Comparison of ENCODE assay signal across 38 cellular contexts in genomic region chr11:92611157-92611556, GRCh38.
"Had no signal": no experiment of that assay in that cellular context is flagged by ENCODE, and none has a peak within 500 bp of the region (broad histone marks: within the 10 kb centered on the region; RNA-seq: fewer than 3 reads in every experiment).

No MANE protein-coding gene starts in this region.

- ATAC-seq: activated naive CD4-positive, alpha-beta T cell treated with anti-CD3 and anti-CD28 coated beads, Interleukin-2, amount 50 U/mL, for 72 hours; activated naive CD8-positive, alpha-beta T cell treated with anti-CD3 and anti-CD28 coated beads, Interleukin-2, amount 50 U/mL, for 24 hours; activated T-cell treated with anti-CD3 and anti-CD28 coated beads, Interleukin-2, amount 50 U/mL, for 4 hours; activated T-cell treated with anti-CD3 and anti-CD28 coated beads, Interleukin-2, amount 50 U/mL, for 72 hours; activated T-helper 17 cell treated with anti-CD3 and anti-CD28 coated beads, Interleukin-2, amount 50 U/mL, for 72 hours; body of pancreas had no signal

- H3K36me3 Mint-ChIP-seq: activated naive CD4-positive, alpha-beta T cell treated with anti-CD3 and anti-CD28 coated beads, Interleukin-2, amount 10 ng/mL, durations not matched to agents 7 days and 5 days; activated naive CD4-positive, alpha-beta T cell treated with anti-CD3 and anti-CD28 coated beads, Interleukin-2, amount 50 U/mL, for 24 hours; activated naive CD4-positive, alpha-beta T cell treated with anti-CD3 and anti-CD28 coated beads, Interleukin-2, amount 50 U/mL, for 72 hours; activated naive CD8-positive, alpha-beta T cell; activated naive CD8-positive, alpha-beta T cell treated with anti-CD3 and anti-CD28 coated beads for 36 hours; activated naive CD8-positive, alpha-beta T cell treated with anti-CD3 and anti-CD28 coated beads, Interleukin-2, amount 10 ng/mL, durations not matched to agents 7 days and 5 days; brain had no signal

- H3K4me1 Mint-ChIP-seq: activated naive CD4-positive, alpha-beta T cell treated with anti-CD3 and anti-CD28 coated beads, Interleukin-2, amount 10 ng/mL, durations not matched to agents 7 days and 5 days; activated naive CD4-positive, alpha-beta T cell treated with anti-CD3 and anti-CD28 coated beads, Interleukin-2, amount 50 U/mL, for 24 hours; activated naive CD8-positive, alpha-beta T cell treated with anti-CD3 and anti-CD28 coated beads for 36 hours; activated naive CD8-positive, alpha-beta T cell treated with anti-CD3 and anti-CD28 coated beads, Interleukin-2, amount 10 ng/mL, durations not matched to agents 7 days and 5 days; activated naive CD8-positive, alpha-beta T cell treated with anti-CD3 and anti-CD28 coated beads, Interleukin-2, amount 50 U/mL, for 24 hours; activated T-helper 17 cell treated with anti-CD3 and anti-CD28 coated beads, Interleukin-2, amount 50 U/mL, for 72 hours; central memory CD8-positive, alpha-beta T cell had no signal

- H3K4me3 ChIP-seq: adrenal gland, ascending aorta, body of pancreas, breast epithelium, cardiac muscle cell had no signal

- H3K27ac ChIP-seq: adrenal gland, ascending aorta, body of pancreas, brain microvascular endothelial cell, breast epithelium, cardiac muscle cell had no signal

- H3K27me3 ChIP-seq: adrenal gland, ascending aorta, body of pancreas, brain microvascular endothelial cell, breast epithelium, cardiac muscle cell had no signal

- DNase-seq: activated effector memory CD4-positive, alpha-beta T cell treated with anti-CD3 and anti-CD28 coated beads, Interleukin-2, amount 50 U/mL, for 16 hours; activated effector memory CD4-positive, alpha-beta T cell treated with Interleukin-2 at 50 U/mL for 16 hours; activated gamma-delta T cell; activated gamma-delta T cell treated with Interleukin-2 at 50 U/mL for 16 hours; activated naive CD4-positive, alpha-beta T cell; activated naive CD4-positive, alpha-beta T cell treated with anti-CD3 and anti-CD28 coated beads for 36 hours; activated naive CD4-positive, alpha-beta T cell treated with anti-CD3 and anti-CD28 coated beads, Interleukin-2, amount 10 ng/mL, durations not matched to agents 7 days and 5 days; activated naive CD4-positive, alpha-beta T cell treated with anti-CD3 and anti-CD28 coated beads, Interleukin-2, amount 50 U/mL, for 16 hours; activated naive CD4-positive, alpha-beta T cell treated with Interleukin-2 at 50 U/mL for 16 hours; activated naive CD8-positive, alpha-beta T cell treated with anti-CD3 and anti-CD28 coated beads for 36 hours; activated naive CD8-positive, alpha-beta T cell treated with anti-CD3 and anti-CD28 coated beads, Interleukin-2, amount 10 ng/mL, durations not matched to agents 7 days and 5 days; activated naive CD8-positive, alpha-beta T cell treated with anti-CD3 and anti-CD28 coated beads, Interleukin-2, amount 50 U/mL, for 24 hours; activated T-cell treated with anti-CD3 and anti-CD28 coated beads, Interleukin-2, amount 50 U/mL, for 1 hour; activated T-cell treated with anti-CD3 and anti-CD28 coated beads, Interleukin-2, amount 50 U/mL, for 24 hours; activated T-cell treated with anti-CD3 and anti-CD28 coated beads, Interleukin-2, amount 50 U/mL, for 4 hours; activated T-cell treated with anti-CD3 and anti-CD28 coated beads, Interleukin-2, amount 50 U/mL, for 48 hours; activated T-cell treated with anti-CD3 and anti-CD28 coated beads, Interleukin-2, amount 50 U/mL, for 72 hours; adrenal gland; amniotic stem cell; amygdala; anterior cingulate cortex; aorta; body of pancreas; brain microvascular endothelial cell; caudate nucleus; central memory CD4-positive, alpha-beta T cell; cerebellar nuclear complex had no signal

- H3K27ac Mint-ChIP-seq: activated naive CD4-positive, alpha-beta T cell treated with anti-CD3 and anti-CD28 coated beads for 36 hours; activated naive CD4-positive, alpha-beta T cell treated with anti-CD3 and anti-CD28 coated beads, Interleukin-2, amount 10 ng/mL, durations not matched to agents 7 days and 5 days; activated naive CD4-positive, alpha-beta T cell treated with anti-CD3 and anti-CD28 coated beads, Interleukin-2, amount 50 U/mL, for 24 hours; activated naive CD4-positive, alpha-beta T cell treated with anti-CD3 and anti-CD28 coated beads, Interleukin-2, amount 50 U/mL, for 72 hours; activated naive CD8-positive, alpha-beta T cell; activated naive CD8-positive, alpha-beta T cell treated with anti-CD3 and anti-CD28 coated beads for 36 hours; activated naive CD8-positive, alpha-beta T cell treated with anti-CD3 and anti-CD28 coated beads, Interleukin-2, amount 10 ng/mL, durations not matched to agents 7 days and 5 days; activated naive CD8-positive, alpha-beta T cell treated with anti-CD3 and anti-CD28 coated beads, Interleukin-2, amount 50 U/mL, for 24 hours; activated T-cell treated with anti-CD3 and anti-CD28 coated beads, Interleukin-2, amount 50 U/mL, for 24 hours; activated T-cell treated with anti-CD3 and anti-CD28 coated beads, Interleukin-2, amount 50 U/mL, for 72 hours; activated T-helper 1 cell treated with anti-CD3 and anti-CD28 coated beads, Interleukin-12 subunit alpha, Interleukin-12 subunit beta, Interleukin-2, Interleukin-4 antibody, amounts not matched to agents 30 ng/mL and 10 ng/mL and 1 ng/mL, durations not matched to agents 14 hours and 24 hours and 36 hours; activated T-helper 17 cell treated with anti-CD3 and anti-CD28 coated beads, Interleukin-2, amount 50 U/mL, for 72 hours; activated T-helper 2 cell treated with anti-CD3 and anti-CD28 coated beads, Interferon-gamma antibody, Interleukin-2, Interleukin-4, amounts not matched to agents 10 μg/mL and 5 μg/mL and 100 μg/mL, durations not matched to agents 14 hours and 24 hours and 36 hours; brain had no signal

- H3K36me3 ChIP-seq: adrenal gland, ascending aorta, brain microvascular endothelial cell, breast epithelium, cardiac muscle cell had no signal

- H3K4me3 Mint-ChIP-seq: activated naive CD4-positive, alpha-beta T cell treated with anti-CD3 and anti-CD28 coated beads for 36 hours; activated naive CD4-positive, alpha-beta T cell treated with anti-CD3 and anti-CD28 coated beads, Interleukin-2, amount 10 ng/mL, durations not matched to agents 7 days and 5 days; activated naive CD4-positive, alpha-beta T cell treated with anti-CD3 and anti-CD28 coated beads, Interleukin-2, amount 50 U/mL, for 24 hours; activated naive CD8-positive, alpha-beta T cell; activated naive CD8-positive, alpha-beta T cell treated with anti-CD3 and anti-CD28 coated beads for 36 hours; activated naive CD8-positive, alpha-beta T cell treated with anti-CD3 and anti-CD28 coated beads, Interleukin-2, amount 10 ng/mL, durations not matched to agents 7 days and 5 days; activated naive CD8-positive, alpha-beta T cell treated with anti-CD3 and anti-CD28 coated beads, Interleukin-2, amount 50 U/mL, for 24 hours; activated T-cell treated with anti-CD3 and anti-CD28 coated beads, Interleukin-2, amount 50 U/mL, for 24 hours; activated T-cell treated with anti-CD3 and anti-CD28 coated beads, Interleukin-2, amount 50 U/mL, for 4 hours; activated T-cell treated with anti-CD3 and anti-CD28 coated beads, Interleukin-2, amount 50 U/mL, for 72 hours; activated T-helper 1 cell treated with anti-CD3 and anti-CD28 coated beads, Interleukin-12 subunit alpha, Interleukin-12 subunit beta, Interleukin-2, Interleukin-4 antibody, amounts not matched to agents 30 ng/mL and 10 ng/mL and 1 ng/mL, durations not matched to agents 14 hours and 24 hours and 36 hours; activated T-helper 17 cell treated with anti-CD3 and anti-CD28 coated beads, Interleukin-2, amount 50 U/mL, for 72 hours; brain; central memory CD8-positive, alpha-beta T cell had no signal

- H3K27me3 Mint-ChIP-seq: activated naive CD4-positive, alpha-beta T cell treated with anti-CD3 and anti-CD28 coated beads, Interleukin-2, amount 10 ng/mL, durations not matched to agents 7 days and 5 days; activated naive CD4-positive, alpha-beta T cell treated with anti-CD3 and anti-CD28 coated beads, Interleukin-2, amount 50 U/mL, for 24 hours; activated naive CD8-positive, alpha-beta T cell; activated naive CD8-positive, alpha-beta T cell treated with anti-CD3 and anti-CD28 coated beads for 36 hours; activated naive CD8-positive, alpha-beta T cell treated with anti-CD3 and anti-CD28 coated beads, Interleukin-2, amount 10 ng/mL, durations not matched to agents 7 days and 5 days; activated naive CD8-positive, alpha-beta T cell treated with anti-CD3 and anti-CD28 coated beads, Interleukin-2, amount 50 U/mL, for 24 hours; activated T-cell treated with anti-CD3 and anti-CD28 coated beads, Interleukin-2, amount 50 U/mL, for 24 hours; central memory CD8-positive, alpha-beta T cell had no signal

- H3K4me1 ChIP-seq: adrenal gland, ascending aorta, body of pancreas, breast epithelium had no signal

- H3K9me3 Mint-ChIP-seq: activated naive CD4-positive, alpha-beta T cell treated with anti-CD3 and anti-CD28 coated beads for 36 hours; activated naive CD4-positive, alpha-beta T cell treated with anti-CD3 and anti-CD28 coated beads, Interleukin-2, amount 10 ng/mL, durations not matched to agents 7 days and 5 days; activated naive CD4-positive, alpha-beta T cell treated with anti-CD3 and anti-CD28 coated beads, Interleukin-2, amount 50 U/mL, for 24 hours; activated naive CD4-positive, alpha-beta T cell treated with anti-CD3 and anti-CD28 coated beads, Interleukin-2, amount 50 U/mL, for 72 hours; activated naive CD8-positive, alpha-beta T cell treated with anti-CD3 and anti-CD28 coated beads for 36 hours; activated naive CD8-positive, alpha-beta T cell treated with anti-CD3 and anti-CD28 coated beads, Interleukin-2, amount 10 ng/mL, durations not matched to agents 7 days and 5 days; activated naive CD8-positive, alpha-beta T cell treated with anti-CD3 and anti-CD28 coated beads, Interleukin-2, amount 50 U/mL, for 24 hours; activated T-cell treated with anti-CD3 and anti-CD28 coated beads, Interleukin-2, amount 50 U/mL, for 24 hours; activated T-cell treated with anti-CD3 and anti-CD28 coated beads, Interleukin-2, amount 50 U/mL, for 4 hours; activated T-helper 1 cell treated with anti-CD3 and anti-CD28 coated beads, Interleukin-12 subunit alpha, Interleukin-12 subunit beta, Interleukin-2, Interleukin-4 antibody, amounts not matched to agents 30 ng/mL and 10 ng/mL and 1 ng/mL, durations not matched to agents 14 hours and 24 hours and 36 hours; activated T-helper 17 cell treated with anti-CD3 and anti-CD28 coated beads, Interleukin-2, amount 50 U/mL, for 72 hours; activated T-helper 2 cell treated with anti-CD3 and anti-CD28 coated beads, Interferon-gamma antibody, Interleukin-2, Interleukin-4, amounts not matched to agents 10 μg/mL and 5 μg/mL and 100 μg/mL, durations not matched to agents 14 hours and 24 hours and 36 hours had no signal

- H3K9me3 ChIP-seq: adrenal gland, ascending aorta, body of pancreas, breast epithelium had no signal
